Comparison of ENCODE assay signal across 1 cellular context in the genomic region with DNA sequence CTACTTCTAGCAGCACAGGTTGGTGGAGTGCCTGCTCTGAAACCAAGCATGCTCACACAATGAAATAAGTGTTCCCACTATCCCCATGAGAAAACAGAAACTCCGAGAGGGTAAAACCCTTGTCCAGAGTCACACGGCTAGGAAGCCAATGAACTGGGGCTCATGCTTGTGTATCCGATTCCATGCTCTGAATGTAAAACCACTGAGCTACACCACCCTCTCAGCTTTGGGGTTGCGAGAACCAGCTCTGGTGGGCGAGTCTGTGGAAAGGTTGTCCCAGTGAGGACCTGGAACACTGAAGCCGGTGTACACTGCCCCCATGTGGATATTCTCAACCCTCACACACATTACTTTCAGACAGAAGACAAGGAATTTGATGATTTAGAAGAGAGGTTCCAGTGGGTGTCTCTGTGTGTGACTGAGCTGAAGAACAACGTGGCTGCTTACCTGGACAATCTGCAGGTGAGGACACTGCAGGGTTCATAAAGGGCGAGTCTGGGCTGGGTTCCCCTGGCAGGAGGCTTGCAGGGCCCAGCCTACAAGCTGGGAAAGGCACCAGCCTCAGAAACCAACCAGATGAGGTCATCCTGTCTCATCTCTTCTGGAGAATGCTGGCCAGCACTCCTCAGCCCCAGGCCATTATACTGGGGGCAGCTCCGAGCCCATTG.
TF ChIP-seq lines count a peak whose summit lies in the region.

No MANE protein-coding gene starts in this region.

TF ChIP-seq in GM23338, 12 proteins besides CTCF, POLR2A, EP300 and RAD21 (continued from another document):
- no peak for TF ChIP-seq ZNF114 (CRISPR knock-in tag; IDR thresholded peaks at IDR 0.05)
- TF ChIP-seq REST (IDR thresholded peaks at IDR 0.05; ENCODE audit: unreplicated experiment), result no peak
- TF ChIP-seq EZH2 (IDR thresholded peaks at IDR 0.05; ENCODE audit: low read depth, unreplicated experiment), result no peak
- TF ChIP-seq STAT1 (IDR thresholded peaks at IDR 0.05; ENCODE audit: unreplicated experiment), result no peak
- TF ChIP-seq NANOG (IDR thresholded peaks at IDR 0.05; ENCODE audit: borderline replicate concordance), result no peak
- TF ChIP-seq, protein P1, sequence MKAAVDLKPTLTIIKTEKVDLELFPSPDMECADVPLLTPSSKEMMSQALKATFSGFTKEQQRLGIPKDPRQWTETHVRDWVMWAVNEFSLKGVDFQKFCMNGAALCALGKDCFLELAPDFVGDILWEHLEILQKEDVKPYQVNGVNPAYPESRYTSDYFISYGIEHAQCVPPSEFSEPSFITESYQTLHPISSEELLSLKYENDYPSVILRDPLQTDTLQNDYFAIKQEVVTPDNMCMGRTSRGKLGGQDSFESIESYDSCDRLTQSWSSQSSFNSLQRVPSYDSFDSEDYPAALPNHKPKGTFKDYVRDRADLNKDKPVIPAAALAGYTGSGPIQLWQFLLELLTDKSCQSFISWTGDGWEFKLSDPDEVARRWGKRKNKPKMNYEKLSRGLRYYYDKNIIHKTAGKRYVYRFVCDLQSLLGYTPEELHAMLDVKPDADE (IDR thresholded peaks at IDR 0.05), result no peak
- no peak for TF ChIP-seq POLR2AphosphoS5 (IDR thresholded peaks at IDR 0.05; ENCODE audit: low read depth)
TF ChIP-seq in GM23338: peak in this region for 0.
